In genomic region chr7:117137868-117138267, GRCh38 we compare ENCODE assay signal across 22 cellular contexts.
"Had no signal": no experiment of that assay in that cellular context is flagged by ENCODE, and none has a peak within 500 bp of the region (broad histone marks: within the 10 kb centered on the region; RNA-seq: fewer than 3 reads in every experiment).

No MANE protein-coding gene starts in this region.

- H3K27me3 Mint-ChIP-seq: activated B cell treated with CpG ODN at 0.5 μM for 24 hours; activated CD4-positive, alpha-beta memory T cell treated with anti-CD3 and anti-CD28 coated beads for 36 hours; activated CD4-positive, alpha-beta T cell treated with anti-CD3 and anti-CD28 coated beads, Interleukin-2, amount 10 ng/mL, durations not matched to agents 7 days and 5 days; activated naive CD4-positive, alpha-beta T cell treated with anti-CD3 and anti-CD28 coated beads, Interleukin-2, amount 10 ng/mL, durations not matched to agents 7 days and 5 days; activated naive CD8-positive, alpha-beta T cell treated with anti-CD3 and anti-CD28 coated beads for 36 hours; T-cell had no signal

- H3K9me3 Mint-ChIP-seq: activated B cell treated with CpG ODN at 0.5 μM for 24 hours; activated CD4-positive, alpha-beta memory T cell treated with anti-CD3 and anti-CD28 coated beads for 36 hours; activated naive CD4-positive, alpha-beta T cell treated with anti-CD3 and anti-CD28 coated beads, Interleukin-2, amount 10 ng/mL, durations not matched to agents 7 days and 5 days; activated naive CD8-positive, alpha-beta T cell treated with anti-CD3 and anti-CD28 coated beads for 36 hours; activated T-cell treated with anti-CD3 and anti-CD28 coated beads, Interleukin-2, amount 50 U/mL, for 72 hours; activated T-helper 2 cell treated with anti-CD3 and anti-CD28 coated beads, Interferon-gamma antibody, Interleukin-2, Interleukin-4, amounts not matched to agents 10 μg/mL and 5 μg/mL and 100 μg/mL, durations not matched to agents 14 hours and 24 hours and 36 hours; T-cell had no signal

- FAIRE-seq: TTC549 had no signal

- DNase-seq: activated B cell treated with CpG ODN at 0.5 μM for 24 hours; activated CD4-positive, alpha-beta memory T cell treated with anti-CD3 and anti-CD28 coated beads for 36 hours; activated CD4-positive, alpha-beta T cell treated with anti-CD3 and anti-CD28 coated beads, Interleukin-2, amount 10 ng/mL, durations not matched to agents 7 days and 5 days; activated CD8-positive, alpha-beta memory T cell treated with anti-CD3 and anti-CD28 coated beads, Interleukin-2, amount 50 U/mL, for 4 hours; activated gamma-delta T cell treated with Interleukin-2 at 50 U/mL for 16 hours; activated naive CD4-positive, alpha-beta T cell treated with anti-CD3 and anti-CD28 coated beads, Interleukin-2, amount 10 ng/mL, durations not matched to agents 7 days and 5 days; activated naive CD8-positive, alpha-beta T cell treated with anti-CD3 and anti-CD28 coated beads for 36 hours; activated T-cell treated with anti-CD3 and anti-CD28 coated beads, Interleukin-2, amount 50 U/mL, for 72 hours; caudate nucleus; MM.1S; NCI-H1105; NCI-H1436 treated with DMSO at 0.1 percent for 48 hours; NCI-H187; NCI-H2081; NCI-H446; NCI-H524; SHP77 treated with DMSO at 0.1 percent for 48 hours; T-cell; T-helper 2 cell; T1000 had no signal

- H3K4me1 Mint-ChIP-seq: activated B cell treated with CpG ODN at 0.5 μM for 24 hours had no signal

- H3K36me3 Mint-ChIP-seq: activated naive CD4-positive, alpha-beta T cell treated with anti-CD3 and anti-CD28 coated beads, Interleukin-2, amount 10 ng/mL, durations not matched to agents 7 days and 5 days had no signal

- H3K27ac Mint-ChIP-seq: activated B cell treated with CpG ODN at 0.5 μM for 24 hours; activated CD4-positive, alpha-beta memory T cell treated with anti-CD3 and anti-CD28 coated beads for 36 hours; activated CD4-positive, alpha-beta T cell treated with anti-CD3 and anti-CD28 coated beads, Interleukin-2, amount 10 ng/mL, durations not matched to agents 7 days and 5 days; activated naive CD4-positive, alpha-beta T cell treated with anti-CD3 and anti-CD28 coated beads, Interleukin-2, amount 10 ng/mL, durations not matched to agents 7 days and 5 days; activated naive CD8-positive, alpha-beta T cell treated with anti-CD3 and anti-CD28 coated beads for 36 hours; activated T-cell treated with anti-CD3 and anti-CD28 coated beads, Interleukin-2, amount 50 U/mL, for 72 hours; activated T-helper 2 cell treated with anti-CD3 and anti-CD28 coated beads, Interferon-gamma antibody, Interleukin-2, Interleukin-4, amounts not matched to agents 10 μg/mL and 5 μg/mL and 100 μg/mL, durations not matched to agents 14 hours and 24 hours and 36 hours; T-cell had no signal

- H3K4me3 Mint-ChIP-seq: activated B cell treated with CpG ODN at 0.5 μM for 24 hours; activated CD4-positive, alpha-beta memory T cell treated with anti-CD3 and anti-CD28 coated beads for 36 hours; activated CD4-positive, alpha-beta T cell treated with anti-CD3 and anti-CD28 coated beads, Interleukin-2, amount 10 ng/mL, durations not matched to agents 7 days and 5 days; activated naive CD4-positive, alpha-beta T cell treated with anti-CD3 and anti-CD28 coated beads, Interleukin-2, amount 10 ng/mL, durations not matched to agents 7 days and 5 days; activated naive CD8-positive, alpha-beta T cell treated with anti-CD3 and anti-CD28 coated beads for 36 hours; activated T-cell treated with anti-CD3 and anti-CD28 coated beads, Interleukin-2, amount 50 U/mL, for 72 hours; T-cell had no signal
